In genomic region chr5:126195410-126196100, GRCh38 we compare ENCODE assay signal across 3 cellular contexts.
A peak's percentile ranks its signal among the peaks of the same experiment; 100 is the strongest.
TF ChIP-seq lines count a peak whose summit lies in the region.

No MANE protein-coding gene starts in this region.

TF ChIP-seq in HepG2, 621 proteins besides CTCF, POLR2A, EP300 and RAD21:
- TF ChIP-seq DDIT3 (CRISPR knock-in tag; IDR thresholded peaks at IDR 0.05) (no peak), CREB1 (IDR thresholded peaks at IDR 0.05) (peak; percentile 4; the same call in 1 of the 2 replicates), CREB1 (CRISPR knock-in tag; IDR thresholded peaks at IDR 0.05) (no peak)
TF ChIP-seq in HepG2: peak in this region for 1.

TF ChIP-seq in H1, 55 proteins besides CTCF, POLR2A, EP300 and RAD21:
- TF ChIP-seq, protein P1, sequence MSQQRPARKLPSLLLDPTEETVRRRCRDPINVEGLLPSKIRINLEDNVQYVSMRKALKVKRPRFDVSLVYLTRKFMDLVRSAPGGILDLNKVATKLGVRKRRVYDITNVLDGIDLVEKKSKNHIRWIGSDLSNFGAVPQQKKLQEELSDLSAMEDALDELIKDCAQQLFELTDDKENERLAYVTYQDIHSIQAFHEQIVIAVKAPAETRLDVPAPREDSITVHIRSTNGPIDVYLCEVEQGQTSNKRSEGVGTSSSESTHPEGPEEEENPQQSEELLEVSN (IDR thresholded peaks at IDR 0.05), result peak; percentile 69; the same call in 1 of the 2 replicates
- TF ChIP-seq HDAC2 (IDR thresholded peaks at IDR 0.05; ENCODE audit: borderline replicate concordance in 1 of 2, low read depth in 2 of 2, low read length in 2 of 2) (no peak), MAX (IDR thresholded peaks at IDR 0.05) (peak; percentile 60)

TF ChIP-seq in HEK293T, 16 proteins besides CTCF, POLR2A, EP300 and RAD21:
- TF ChIP-seq TARDBP (IDR thresholded peaks at IDR 0.05) (no peak), L3MBTL2 (conservative IDR thresholded peaks at IDR 0.05) (no peak), FOXA1 (IDR thresholded peaks at IDR 0.05) (no peak), BHLHE40 (IDR thresholded peaks at IDR 0.05; ENCODE audit: borderline replicate concordance) (no peak), FOXK2 (IDR thresholded peaks at IDR 0.05) (no peak), FOXM1 (IDR thresholded peaks at IDR 0.05; ENCODE audit: borderline replicate concordance) (no peak), ELF4 (IDR thresholded peaks at IDR 0.05) (no peak), CTBP1 (IDR thresholded peaks at IDR 0.05; ENCODE audit: borderline replicate concordance) (no peak), NFRKB (IDR thresholded peaks at IDR 0.05) (no peak), HDGF (IDR thresholded peaks at IDR 0.05; ENCODE audit: borderline replicate concordance) (no peak), SUZ12 (IDR thresholded peaks at IDR 0.05) (no peak), ARNT (IDR thresholded peaks at IDR 0.05) (no peak), SP1 (IDR thresholded peaks at IDR 0.05) (no peak), ZNF384 (IDR thresholded peaks at IDR 0.05) (no peak), LEF1 (IDR thresholded peaks at IDR 0.05; ENCODE audit: borderline replicate concordance) (no peak)
- TF ChIP-seq, protein P2, sequence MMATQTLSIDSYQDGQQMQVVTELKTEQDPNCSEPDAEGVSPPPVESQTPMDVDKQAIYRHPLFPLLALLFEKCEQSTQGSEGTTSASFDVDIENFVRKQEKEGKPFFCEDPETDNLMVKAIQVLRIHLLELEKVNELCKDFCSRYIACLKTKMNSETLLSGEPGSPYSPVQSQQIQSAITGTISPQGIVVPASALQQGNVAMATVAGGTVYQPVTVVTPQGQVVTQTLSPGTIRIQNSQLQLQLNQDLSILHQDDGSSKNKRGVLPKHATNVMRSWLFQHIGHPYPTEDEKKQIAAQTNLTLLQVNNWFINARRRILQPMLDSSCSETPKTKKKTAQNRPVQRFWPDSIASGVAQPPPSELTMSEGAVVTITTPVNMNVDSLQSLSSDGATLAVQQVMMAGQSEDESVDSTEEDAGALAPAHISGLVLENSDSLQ (IDR thresholded peaks at IDR 0.05), result no peak
TF ChIP-seq in HEK293T: peak in this region for 0.
